1 cellular context compared by ENCODE assay signal in genomic region chr7:149125864-149126661, GRCh38.
TF ChIP-seq lines count a peak whose summit lies in the region.

Gene ZNF425 (minus strand): TSS chr7:149126324. CDS start chr7:149126213, 111 bp downstream.

TF ChIP-seq in HepG2, 621 proteins besides CTCF, POLR2A, EP300 and RAD21 (continued from another document and continues in another):
- TF ChIP-seq ZNF350 (CRISPR knock-in tag; IDR thresholded peaks at IDR 0.05; ENCODE audit: borderline replicate concordance, low read depth): peak; percentile 72
- TF ChIP-seq PPARG (CRISPR knock-in tag; conservative IDR thresholded peaks at IDR 0.05): peak; percentile 36; the same call in 1 of the 2 replicates
- no peak for TF ChIP-seq PTBP1 (IDR thresholded peaks at IDR 0.05; ENCODE audit: low read depth, low read length, poor library complexity, severe bottlenecking)
- TF ChIP-seq ZNF777 (CRISPR knock-in tag; IDR thresholded peaks at IDR 0.05): peak; percentile 85; the same call in 1 of the 2 replicates
- 0 out of 2 replicates have a peak, but pooled peaks have one; percentile 75 for TF ChIP-seq ZNF878 (CRISPR knock-in tag; IDR thresholded peaks at IDR 0.05)
- TF ChIP-seq SMARCE1 (IDR thresholded peaks at IDR 0.05; ENCODE audit: borderline replicate concordance): no peak
- peak; percentile 64; the same call in 1 of the 2 replicates for TF ChIP-seq HNF4G (IDR thresholded peaks at IDR 0.05; ENCODE audit: borderline replicate concordance, low read depth, low read length)
- peak; percentile 72 for TF ChIP-seq HNF4G (CRISPR knock-in tag; IDR thresholded peaks at IDR 0.05; ENCODE audit: borderline replicate concordance, low read depth)
- TF ChIP-seq ZNF3 (CRISPR knock-in tag; IDR thresholded peaks at IDR 0.05): no peak
- TF ChIP-seq DBP (CRISPR knock-in tag; IDR thresholded peaks at IDR 0.05; ENCODE audit: not compliant biosample characterization): peak; percentile 67
- no peak for TF ChIP-seq ZNF713 (CRISPR knock-in tag; IDR thresholded peaks at IDR 0.05)
- TF ChIP-seq NR2F6 (IDR thresholded peaks at IDR 0.05): no peak
- peak; percentile 40; the same call in 1 of the 2 replicates for TF ChIP-seq NR2F6 (CRISPR knock-in tag; IDR thresholded peaks at IDR 0.05)
- peak; percentile 67 for TF ChIP-seq SUZ12 (IDR thresholded peaks at IDR 0.05; ENCODE audit: low read depth, low read length)
- TF ChIP-seq ZNF724P (CRISPR knock-in tag; IDR thresholded peaks at IDR 0.05; ENCODE audit: borderline replicate concordance): peak; percentile 86; the same call in 1 of the 2 replicates
- no peak for TF ChIP-seq TRIM22 (IDR thresholded peaks at IDR 0.05)
- no peak for TF ChIP-seq NFKB2 (CRISPR knock-in tag; IDR thresholded peaks at IDR 0.05; ENCODE audit: borderline replicate concordance)
- TF ChIP-seq MTA3 (CRISPR knock-in tag; IDR thresholded peaks at IDR 0.05): no peak
- no peak for TF ChIP-seq IRF1 (CRISPR knock-in tag; IDR thresholded peaks at IDR 0.05; ENCODE audit: low read depth)
- TF ChIP-seq ZNF660 (CRISPR knock-in tag; IDR thresholded peaks at IDR 0.05; ENCODE audit: borderline replicate concordance, low read depth): no peak
- no peak for TF ChIP-seq RFX5 (IDR thresholded peaks at IDR 0.05; ENCODE audit: low read depth, low read length)
- TF ChIP-seq LRRFIP1 (CRISPR knock-in tag; conservative IDR thresholded peaks at IDR 0.05): no peak; the same call in 1 of the 2 replicates
- peak; percentile 79 for TF ChIP-seq MTF2 (CRISPR knock-in tag; IDR thresholded peaks at IDR 0.05; ENCODE audit: borderline replicate concordance)
- peak; percentile 80; the same call in 1 of the 2 replicates for TF ChIP-seq GMEB1 (CRISPR knock-in tag; IDR thresholded peaks at IDR 0.05; ENCODE audit: borderline replicate concordance)
- TF ChIP-seq HMGXB4 (CRISPR knock-in tag; IDR thresholded peaks at IDR 0.05; ENCODE audit: borderline replicate concordance in 1 of 2, low read depth in 1 of 2): peak; percentile 99 to 100
- peak; percentile 85; the same call in 1 of the 2 replicates for TF ChIP-seq ZNF224 (CRISPR knock-in tag; IDR thresholded peaks at IDR 0.05)
- peak; percentile 85; the same call in 1 of the 2 replicates for TF ChIP-seq BRD4 (CRISPR knock-in tag; IDR thresholded peaks at IDR 0.05)
- TF ChIP-seq ZNF761 (CRISPR knock-in tag; conservative IDR thresholded peaks at IDR 0.05): no peak
- TF ChIP-seq ZNF251 (CRISPR knock-in tag; IDR thresholded peaks at IDR 0.05): no peak
- no peak for TF ChIP-seq KLF9 (CRISPR knock-in tag; IDR thresholded peaks at IDR 0.05; ENCODE audit: low read depth)
- TF ChIP-seq ZNF766 (CRISPR knock-in tag; IDR thresholded peaks at IDR 0.05; ENCODE audit: borderline replicate concordance): peak; percentile 81; the same call in 1 of the 2 replicates
- 0 out of 2 replicates have a peak, but pooled peaks have one; percentile 42 for TF ChIP-seq AKAP8 (CRISPR knock-in tag; IDR thresholded peaks at IDR 0.05)
- TF ChIP-seq BRF2 (CRISPR knock-in tag; IDR thresholded peaks at IDR 0.05): peak; percentile 88
- peak; percentile 96 for TF ChIP-seq ZFY (CRISPR knock-in tag; IDR thresholded peaks at IDR 0.05)
- TF ChIP-seq ZNF431 (CRISPR knock-in tag; IDR thresholded peaks at IDR 0.05; ENCODE audit: borderline replicate concordance, low read depth): peak; percentile 80; the same call in 1 of the 2 replicates
- TF ChIP-seq ZSCAN29 (CRISPR knock-in tag; conservative IDR thresholded peaks at IDR 0.05): peak; percentile 83
- peak; percentile 77 for TF ChIP-seq GABPA (IDR thresholded peaks at IDR 0.05; ENCODE audit: low read depth, low read length)
- TF ChIP-seq GABPA (CRISPR knock-in tag; IDR thresholded peaks at IDR 0.05; ENCODE audit: low read depth): peak; percentile 84
- peak; percentile 97 for TF ChIP-seq KDM3A (CRISPR knock-in tag; IDR thresholded peaks at IDR 0.05; ENCODE audit: low read depth)
- TF ChIP-seq HDAC6 (IDR thresholded peaks at IDR 0.05; ENCODE audit: low read depth, low read length): no peak
- peak; percentile 69; the same call in 1 of the 2 replicates for TF ChIP-seq ZHX1 (CRISPR knock-in tag; IDR thresholded peaks at IDR 0.05; ENCODE audit: low read depth)
- peak; percentile 51; the same call in 1 of the 2 replicates for TF ChIP-seq SRY (CRISPR knock-in tag; IDR thresholded peaks at IDR 0.05)
- no peak for TF ChIP-seq RBAK (CRISPR knock-in tag; IDR thresholded peaks at IDR 0.05)
- TF ChIP-seq SATB2 (CRISPR knock-in tag; IDR thresholded peaks at IDR 0.05): peak; percentile 61; the same call in 1 of the 2 replicates
- no peak for TF ChIP-seq SP1 (IDR thresholded peaks at IDR 0.05)
- peak; percentile 53 for TF ChIP-seq SP1 (CRISPR knock-in tag; IDR thresholded peaks at IDR 0.05)
- TF ChIP-seq ZIK1 (CRISPR knock-in tag; IDR thresholded peaks at IDR 0.05; ENCODE audit: borderline replicate concordance, low read depth): no peak; the same call in none of the 2 replicates
- TF ChIP-seq NFIB (CRISPR knock-in tag; IDR thresholded peaks at IDR 0.05; ENCODE audit: borderline replicate concordance): no peak
- TF ChIP-seq PHF20 (CRISPR knock-in tag; IDR thresholded peaks at IDR 0.05): peak; percentile 86
- peak; percentile 76 for TF ChIP-seq PHF21A (CRISPR knock-in tag; IDR thresholded peaks at IDR 0.05)
- peak; percentile 61; the same call in 1 of the 2 replicates for TF ChIP-seq NCOA2 (CRISPR knock-in tag; IDR thresholded peaks at IDR 0.05)
- TF ChIP-seq HNRNPK (IDR thresholded peaks at IDR 0.05; ENCODE audit: low read depth, low read length, poor library complexity, severe bottlenecking): peak; percentile 90
- peak; percentile 24; the same call in 1 of the 2 replicates for TF ChIP-seq SP2 (CRISPR knock-in tag; IDR thresholded peaks at IDR 0.05)
- peak; percentile 94 for TF ChIP-seq ZNF772 (CRISPR knock-in tag; IDR thresholded peaks at IDR 0.05)
- peak; percentile 93 for TF ChIP-seq FOXC1 (CRISPR knock-in tag; IDR thresholded peaks at IDR 0.05; ENCODE audit: borderline replicate concordance)
- peak; percentile 46; the same call in 1 of the 2 replicates for TF ChIP-seq ZNF225 (CRISPR knock-in tag; IDR thresholded peaks at IDR 0.05)
- peak; percentile 81 for TF ChIP-seq ZNF441 (CRISPR knock-in tag; IDR thresholded peaks at IDR 0.05; ENCODE audit: borderline replicate concordance)
- TF ChIP-seq DNMT3B (CRISPR knock-in tag; conservative IDR thresholded peaks at IDR 0.05): no peak
- TF ChIP-seq TBX2 (CRISPR knock-in tag; IDR thresholded peaks at IDR 0.05; ENCODE audit: borderline replicate concordance): peak; percentile 86
- TF ChIP-seq RXRB (CRISPR knock-in tag; IDR thresholded peaks at IDR 0.05; ENCODE audit: borderline replicate concordance): peak; percentile 79
- peak; percentile 49; the same call in 1 of the 2 replicates for TF ChIP-seq MLX (CRISPR knock-in tag; IDR thresholded peaks at IDR 0.05)
- TF ChIP-seq NFATC3 (CRISPR knock-in tag; IDR thresholded peaks at IDR 0.05): no peak
- TF ChIP-seq ZFP90 (CRISPR knock-in tag; IDR thresholded peaks at IDR 0.05; ENCODE audit: borderline replicate concordance): peak; percentile 81; the same call in 1 of the 2 replicates
